In the genomic region with DNA sequence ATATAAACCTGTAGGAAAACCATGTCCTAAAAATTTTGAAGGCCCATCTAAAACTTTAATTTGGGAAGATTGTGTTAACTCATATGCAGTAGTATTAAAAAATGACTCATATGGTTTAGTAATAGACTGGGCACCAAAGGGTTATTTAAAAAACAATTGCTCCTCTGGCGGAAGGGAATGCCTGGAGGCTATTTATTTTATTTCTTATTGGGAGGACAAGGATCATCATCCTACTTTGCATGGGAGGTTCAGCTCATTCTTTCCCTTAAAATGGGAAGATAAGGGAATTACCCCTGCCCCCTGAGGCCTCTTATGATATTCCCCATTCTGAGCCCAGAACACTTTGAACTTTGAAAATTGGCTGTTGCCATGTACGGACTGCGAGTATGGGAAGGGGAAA, we compare ENCODE assay signal across 20 cellular contexts. TPM values are rescaled to one million over a fixed set of nuclear protein-coding genes. Genes with fewer than 3 reads are reported as not detected.
DNase-seq lines count a peak whose midpoint lies in the region; ATAC-seq and TF ChIP-seq lines count a peak whose summit lies in the region.
"Had no signal": no experiment of that assay in that cellular context is flagged by ENCODE, and none has a peak within 500 bp of the region (broad histone marks: within the 10 kb centered on the region; RNA-seq: fewer than 3 reads in every experiment).

No MANE protein-coding gene starts in this region.

- ATAC-seq in PC-3: no peak

- H3K79me2 ChIP-seq in PC-3 (ENCODE audit: low read length): no peaks in the 10 kb centered on the region

- H2BK15ac ChIP-seq in mesenchymal stem cell (ENCODE audit: low read depth, poor library complexity, severe bottlenecking): no peak overlapping the region

- H2AK5ac ChIP-seq in mesenchymal stem cell (ENCODE audit: low read length, severe bottlenecking): peak overlapping the region; percentile 71

- 0 out of 2 replicates have a peak overlapping the region, but pooled peaks have one; percentile 29 for H3K27ac ChIP-seq in PC-3 (ENCODE audit: low read length)
- no peak overlapping the region for H3K27ac ChIP-seq in mesenchymal stem cell (ENCODE audit: low read length, poor library complexity, severe bottlenecking)
- H3K27ac ChIP-seq: 22Rv1; BLaER1 treated with 17β-estradiol and CSF1 and Interleukin-3, amounts not matched to agents 10 nM and 100 nM; GM23248 had no signal

- H3K23ac ChIP-seq in mesenchymal stem cell (ENCODE audit: low read length in 2 of 2): no peak overlapping the region

- H3K79me1 ChIP-seq in mesenchymal stem cell (replicated peaks; ENCODE audit: low read length, poor library complexity, severe bottlenecking): no peaks in the 10 kb centered on the region

- H3K9ac ChIP-seq in PC-3 (ENCODE audit: low read length) (no peak overlapping the region), mesenchymal stem cell (ENCODE audit: low read length) (no peak overlapping the region)
- H3K9ac ChIP-seq: BLaER1 treated with 17β-estradiol and CSF1 and Interleukin-3, amounts not matched to agents 10 nM and 100 nM; GM23248 had no signal

- H2BK5ac ChIP-seq in mesenchymal stem cell (ENCODE audit: low read depth, low read length, poor library complexity, severe bottlenecking): no peak overlapping the region

- no peaks in the 10 kb centered on the region for H3K9me3 ChIP-seq in PC-3 (ENCODE audit: low read length)
- peaks cover 21% of the 10 kb centered on the region for H3K9me3 ChIP-seq in mesenchymal stem cell (ENCODE audit: control insufficient read depth, low read length)

- H4K20me1 ChIP-seq in PC-3 (ENCODE audit: low read length): no peaks in the 10 kb centered on the region
- H4K20me1 ChIP-seq: BLaER1 treated with 17β-estradiol and CSF1 and Interleukin-3, amounts not matched to agents 10 nM and 100 nM had no signal

- DNase-seq in NCI-H146 (lab: John Stamatoyannopoulos, UW): peak; percentile 7
- DNase-seq in NCI-H146 treated with DMSO at 0.1 percent for 48 hours (lab: John Stamatoyannopoulos, UW; ENCODE audit: unreplicated experiment): no peak
- peak; percentile 27 for DNase-seq in ELR (ENCODE audit: low read depth)
- peak; percentile 73 for DNase-seq in PC-3
- no peak for DNase-seq in mesenchymal stem cell
- DNase-seq in T-helper 9 cell: no peak
- DNase-seq in activated naive CD4-positive, alpha-beta T cell treated with Interleukin-2 at 50 U/mL for 16 hours: no peak
- DNase-seq in activated CD4-positive, alpha-beta T cell treated with anti-CD3 and anti-CD28 coated beads for 48 hours: no peak
- DNase-seq: ACHN; AML-193; BE2C; CD4-positive, alpha-beta T cell; CD8-positive, alpha-beta memory T cell; DMS 273 treated with DMSO at 0.1 percent for 48 hours; DMS79; GM23248; H7; HCEC 1CT had no signal

- H3K14ac ChIP-seq in mesenchymal stem cell (ENCODE audit: low read length in 2 of 2): no peak overlapping the region

- WGBS in mesenchymal stem cell: 91% methylated on average over 3 of the region's 3 CpGs

- H3K9me2 ChIP-seq in PC-3 (replicated peaks; ENCODE audit: low read length): no peaks in the 10 kb centered on the region

- H2BK12ac ChIP-seq in mesenchymal stem cell (ENCODE audit: low read length in 2 of 2): no peak overlapping the region

- H2AFZ ChIP-seq in PC-3 (ENCODE audit: low read length): no peak overlapping the region
- no peak overlapping the region for H2AFZ ChIP-seq in mesenchymal stem cell (ENCODE audit: low read depth, low read length)
- H2AFZ ChIP-seq: GM23248 had no signal

- H4K8ac ChIP-seq in mesenchymal stem cell (ENCODE audit: low read length): no peak overlapping the region

- H3K4me3 ChIP-seq in PC-3 (ENCODE audit: low read length) (no peak overlapping the region), mesenchymal stem cell (ENCODE audit: insufficient read depth in 1 of 2, low read depth in 1 of 2, low read length in 2 of 2) (no peak overlapping the region)
- H3K4me3 ChIP-seq: BLaER1 treated with 17β-estradiol and CSF1 and Interleukin-3, amounts not matched to agents 10 nM and 100 nM; GM23248 had no signal

- H3K27me3 ChIP-seq in PC-3 (ENCODE audit: low read length) (no peaks in the 10 kb centered on the region), mesenchymal stem cell (ENCODE audit: control insufficient read depth in 1 of 2, insufficient read depth in 1 of 2, low read length in 2 of 2) (peaks cover 0 to 31% of the 10 kb centered on the region in 2 experiments)
- H3K27me3 ChIP-seq: BE2C; BLaER1 treated with 17β-estradiol and CSF1 and Interleukin-3, amounts not matched to agents 10 nM and 100 nM had no signal

- no peak for TF ChIP-seq CTCF in PC-3 (conservative IDR thresholded peaks at IDR 0.05; ENCODE audit: low read depth, low read length)

- BruUV-seq in PC-3 (replicated peaks; lab: Mats Ljungman, UMichigan): no TSS peak

- H3F3A ChIP-seq in PC-3 (ENCODE audit: low read length, unreplicated experiment): no peaks in the 10 kb centered on the region

- peaks cover 16% of the 10 kb centered on the region for H3K4me1 ChIP-seq in PC-3 (ENCODE audit: insufficient read depth, low read length)
- peaks cover 7% of the 10 kb centered on the region for H3K4me1 ChIP-seq in mesenchymal stem cell (ENCODE audit: control insufficient read depth, insufficient read depth, low read depth, low read length)
- H3K4me1 ChIP-seq: BE2C had no signal

- H2BK120ac ChIP-seq in mesenchymal stem cell (ENCODE audit: low read depth, low read length): no peak overlapping the region

- no peak overlapping the region for H3K18ac ChIP-seq in mesenchymal stem cell (ENCODE audit: low read depth in 1 of 2, low read length in 2 of 2)

- H4K91ac ChIP-seq in mesenchymal stem cell (ENCODE audit: low read length): no peak overlapping the region

- intact Hi-C loops in PC-3 (cut with micrococcal nuclease): loop anchor here (2.0 kb wide), 1 partner anchor 15 kb away; no protein-coding TSS in a partner anchor

- H3K4ac ChIP-seq in mesenchymal stem cell (ENCODE audit: low read depth in 1 of 2, low read length in 2 of 2): no peak overlapping the region

- H3K36me3 ChIP-seq in PC-3 (ENCODE audit: low read depth, low read length) (no peaks in the 10 kb centered on the region), mesenchymal stem cell (ENCODE audit: control insufficient read depth in 1 of 2, insufficient read depth in 2 of 2, low read depth in 1 of 2, low read length in 2 of 2) (no peaks in the 10 kb centered on the region)
- H3K36me3 ChIP-seq: BE2C; BLaER1 treated with 17β-estradiol and CSF1 and Interleukin-3, amounts not matched to agents 10 nM and 100 nM had no signal

- CTCF ChIA-PET in PC-3 (lab: Charles Lee): no interaction called here

- POLR2A ChIA-PET in PC-3 (lab: Charles Lee; ENCODE audit: unreplicated experiment): no interaction called here

- H3K4me2 ChIP-seq in PC-3 (ENCODE audit: low read length) (peak overlapping the region; percentile 59), mesenchymal stem cell (ENCODE audit: low read length, poor library complexity, severe bottlenecking) (no peak overlapping the region)
- H3K4me2 ChIP-seq: BLaER1 treated with 17β-estradiol and CSF1 and Interleukin-3, amounts not matched to agents 10 nM and 100 nM had no signal

RNA-seq across cellular contexts. Expression of a gene that starts 29.7 kb away (rescaled TPM):
- total RNA-seq in PC-3 (2014; rRNA removed): 31.6 and 39.0 TPM in 2 replicates
- 48.1 TPM for polyA plus RNA-seq in mesenchymal stem cell (2013, experiment 1 of 2)
- polyA plus RNA-seq in mesenchymal stem cell (2013, experiment 2 of 2): 51.9 TPM

Comparison
In these comparisons a context has a peak if more than half of its experiments do, and no peak if none do; other contexts are left out.
1. DNase-seq: peak in NCI-H146 (single experiment), ELR (single experiment) and PC-3 (single experiment); none in NCI-H146 treated with DMSO at 0.1 percent for 48 hours (single experiment), mesenchymal stem cell (single experiment), T-helper 9 cell (single experiment), activated naive CD4-positive, alpha-beta T cell treated with Interleukin-2 at 50 U/mL for 16 hours (single experiment) and activated CD4-positive, alpha-beta T cell treated with anti-CD3 and anti-CD28 coated beads for 48 hours (single experiment).